In genomic region chr10:132728321-132728720, GRCh38 we compare ENCODE assay signal across 24 cellular contexts. TPM values are rescaled to one million over a fixed set of nuclear protein-coding genes. Genes with fewer than 3 reads are reported as not detected.
"Had no signal": no experiment of that assay in that cellular context is flagged by ENCODE, and none has a peak within 500 bp of the region (broad histone marks: within the 10 kb centered on the region; RNA-seq: fewer than 3 reads in every experiment).

No MANE protein-coding gene starts in this region.

- ATAC-seq: HepG2, SK-N-SH treated with all-trans-retinoic acid at 6 μM for 48 hours, T-helper 17 cell had no signal

- H3K27me3 ChIP-seq: MG63 had no signal

- H3K36me3 ChIP-seq: MG63 had no signal

- H3K4me3 ChIP-seq: MG63 had no signal

- H3K27ac Mint-ChIP-seq: T-helper 17 cell had no signal

- H3K4me3 Mint-ChIP-seq: T-helper 17 cell had no signal

- H3K27me3 Mint-ChIP-seq: T-helper 17 cell had no signal

- DNase-seq: IMR-90, Karpas-422, KG1, MG63, NCI-H1092, NCI-H1105 treated with DMSO at 0.1 percent for 48 hours, NCI-H1417 treated with DMSO at 0.1 percent for 48 hours, NCI-H146, NCI-H1694 treated with DMSO at 0.1 percent for 48 hours, NCI-H1930, NCI-H2081, NCI-H2107, NCI-H2171 treated with DMSO at 0.1 percent for 48 hours, NCI-H345, NCI-H446 treated with DMSO at 0.1 percent for 48 hours, NCI-H510A treated with DMSO at 0.1 percent for 48 hours, NCI-H526, NCI-H774, RPMI8226, SHP77, T-helper 1 cell, T-helper 17 cell had no signal

- H3K9me3 ChIP-seq: MG63 had no signal

RNA-seq across cellular contexts. Expression of gene NKX6-2, which starts 57.6 kb away (rescaled TPM):
- polyA plus RNA-seq: HepG2, IMR-90 had no signal
